1 cellular context compared by ENCODE assay signal in the genomic region with DNA sequence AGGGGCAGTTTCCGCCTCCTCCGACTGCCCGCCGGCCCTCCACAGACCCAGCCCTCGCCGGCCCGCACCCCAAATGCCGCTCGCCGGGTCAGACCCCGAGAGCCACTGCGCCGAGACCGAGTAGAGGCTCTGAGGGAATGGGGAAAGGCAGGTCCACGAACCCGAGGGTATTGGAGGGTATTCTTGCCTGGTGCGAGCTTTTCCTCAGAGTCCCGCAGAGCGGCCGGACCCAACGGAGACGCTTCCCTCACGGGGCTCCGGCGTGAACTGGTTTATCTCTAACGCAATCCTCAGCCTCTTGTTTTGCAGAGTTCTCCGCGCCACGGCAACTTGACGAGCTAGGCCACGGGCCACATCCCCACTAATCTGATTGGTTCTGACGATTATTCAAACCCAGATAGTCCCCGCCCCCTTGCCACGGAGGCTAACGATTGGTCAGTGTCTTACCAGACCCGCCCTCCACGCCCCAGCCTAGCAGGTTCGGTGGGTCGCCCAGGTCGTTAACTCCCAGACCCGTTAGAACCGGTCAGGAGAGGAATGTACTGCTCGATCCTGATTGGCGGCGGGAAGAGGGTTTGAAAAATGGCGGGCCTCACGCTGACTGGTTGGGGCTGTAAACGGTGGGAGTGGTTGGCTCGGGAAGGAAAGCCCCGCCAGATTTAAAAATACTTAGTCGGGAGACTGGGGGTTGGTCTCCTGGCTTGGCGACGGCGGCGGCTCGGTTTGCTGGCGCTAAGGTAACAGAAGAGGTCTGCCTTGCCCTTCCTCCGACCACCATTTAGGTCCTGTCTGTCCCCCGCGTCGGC.
TF ChIP-seq lines count a peak whose summit lies in the region.

A gene (minus strand): TSS at position 274 of the 806 bp plus-strand sequence. CDS start 709 bp downstream, outside the sequence.

TF ChIP-seq in K562, 482 proteins besides CTCF, POLR2A, EP300 and RAD21 (continued from another document and continues in another):
- TF ChIP-seq CHD2 (IDR thresholded peaks at IDR 0.05; ENCODE audit: low read depth, low read length) (peak; percentile 42; the same call in 1 of the 2 replicates), SPI1 (IDR thresholded peaks at IDR 0.05; ENCODE audit: borderline replicate concordance, low read depth, low read length) (no peak), ZNF584 (CRISPR knock-in tag; IDR thresholded peaks at IDR 0.05; ENCODE audit: low read depth) (no peak), NUFIP1 (IDR thresholded peaks at IDR 0.05; ENCODE audit: partially characterized antibody) (no peak), NR3C1 (CRISPR knock-in tag; IDR thresholded peaks at IDR 0.05) (no peak), U2AF1 (optimal IDR thresholded peaks at IDR 0.05; ENCODE audit: low read depth, low read length) (no peak), BCOR (IDR thresholded peaks at IDR 0.05) (no peak; the same call in 1 of the 2 replicates), ZNF551 (CRISPR knock-in tag; IDR thresholded peaks at IDR 0.05) (no peak), SMARCB1 (IDR thresholded peaks at IDR 0.05; ENCODE audit: insufficient read length, low read depth) (no peak), ASH1L (IDR thresholded peaks at IDR 0.05; ENCODE audit: borderline replicate concordance, low read depth, partially characterized antibody) (peak; percentile 91), MECOM (CRISPR knock-in tag; IDR thresholded peaks at IDR 0.05) (no peak), CXXC5 (CRISPR knock-in tag; IDR thresholded peaks at IDR 0.05) (peak; percentile 88), CREM (IDR thresholded peaks at IDR 0.05; ENCODE audit: low read depth) (peak; percentile 86), RBM34 (IDR thresholded peaks at IDR 0.05; ENCODE audit: borderline replicate concordance, insufficient read depth, low read length) (no peak), BRF1 (IDR thresholded peaks at IDR 0.05; ENCODE audit: borderline replicate concordance, extremely low read depth, insufficient read length) (no peak), WHSC1 (IDR thresholded peaks at IDR 0.05; ENCODE audit: low read length) (no peak), RFX1 (IDR thresholded peaks at IDR 0.05) (peak; percentile 51), ZKSCAN8 (CRISPR knock-in tag; IDR thresholded peaks at IDR 0.05) (no peak), ZNF143 (CRISPR knock-in tag; IDR thresholded peaks at IDR 0.05) (no peak), ZC3H4 (CRISPR knock-in tag; IDR thresholded peaks at IDR 0.05; ENCODE audit: borderline replicate concordance) (no peak), BRD4 (IDR thresholded peaks at IDR 0.05) (peak; percentile 65; the same call in 1 of the 2 replicates), MCM3 (IDR thresholded peaks at IDR 0.05) (no peak), POLR2AphosphoS5 (IDR thresholded peaks at IDR 0.05; ENCODE audit: control insufficient read depth, insufficient read depth, low read depth, low read length) (peak; percentile 96), ZNF174 (CRISPR knock-in tag; IDR thresholded peaks at IDR 0.05) (no peak), CBX1 (IDR thresholded peaks at IDR 0.05; ENCODE audit: low read depth) (peak; percentile 82), SP2 (IDR thresholded peaks at IDR 0.05; ENCODE audit: extremely low read depth, low read depth, low read length, poor library complexity, severe bottlenecking) (peak; percentile 47), CREBBP (IDR thresholded peaks at IDR 0.05; ENCODE audit: low read depth, low read length) (no peak), TCFL5 (CRISPR knock-in tag; conservative IDR thresholded peaks at IDR 0.05) (no peak), SREBF2 (CRISPR knock-in tag; IDR thresholded peaks at IDR 0.05) (no peak), ILK (tag; IDR thresholded peaks at IDR 0.05; ENCODE audit: borderline replicate concordance, low read depth) (no peak), YBX1 (IDR thresholded peaks at IDR 0.05) (no peak), ZNF23 (CRISPR knock-in tag; IDR thresholded peaks at IDR 0.05) (no peak), MBD2 (IDR thresholded peaks at IDR 0.05; ENCODE audit: borderline replicate concordance, low read depth) (peak; percentile 95), FOXJ3 (CRISPR knock-in tag; IDR thresholded peaks at IDR 0.05) (no peak), CBFA2T2 (conservative IDR thresholded peaks at IDR 0.05) (no peak), HCFC1 (IDR thresholded peaks at IDR 0.05; ENCODE audit: low read depth, low read length) (no peak; the same call in 1 of the 2 replicates), FOXP1 (CRISPR knock-in tag; IDR thresholded peaks at IDR 0.05) (peak; percentile 95), NFIX (CRISPR knock-in tag; IDR thresholded peaks at IDR 0.05; ENCODE audit: low read depth) (no peak), ZNF707 (CRISPR knock-in tag; conservative IDR thresholded peaks at IDR 0.05) (no peak)
- TF ChIP-seq, protein P1, sequence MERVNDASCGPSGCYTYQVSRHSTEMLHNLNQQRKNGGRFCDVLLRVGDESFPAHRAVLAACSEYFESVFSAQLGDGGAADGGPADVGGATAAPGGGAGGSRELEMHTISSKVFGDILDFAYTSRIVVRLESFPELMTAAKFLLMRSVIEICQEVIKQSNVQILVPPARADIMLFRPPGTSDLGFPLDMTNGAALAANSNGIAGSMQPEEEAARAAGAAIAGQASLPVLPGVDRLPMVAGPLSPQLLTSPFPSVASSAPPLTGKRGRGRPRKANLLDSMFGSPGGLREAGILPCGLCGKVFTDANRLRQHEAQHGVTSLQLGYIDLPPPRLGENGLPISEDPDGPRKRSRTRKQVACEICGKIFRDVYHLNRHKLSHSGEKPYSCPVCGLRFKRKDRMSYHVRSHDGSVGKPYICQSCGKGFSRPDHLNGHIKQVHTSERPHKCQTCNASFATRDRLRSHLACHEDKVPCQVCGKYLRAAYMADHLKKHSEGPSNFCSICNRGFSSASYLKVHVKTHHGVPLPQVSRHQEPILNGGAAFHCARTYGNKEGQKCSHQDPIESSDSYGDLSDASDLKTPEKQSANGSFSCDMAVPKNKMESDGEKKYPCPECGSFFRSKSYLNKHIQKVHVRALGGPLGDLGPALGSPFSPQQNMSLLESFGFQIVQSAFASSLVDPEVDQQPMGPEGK (CRISPR knock-in tag; IDR thresholded peaks at IDR 0.05; ENCODE audit: borderline replicate concordance): no peak
- TF ChIP-seq, protein P2, sequence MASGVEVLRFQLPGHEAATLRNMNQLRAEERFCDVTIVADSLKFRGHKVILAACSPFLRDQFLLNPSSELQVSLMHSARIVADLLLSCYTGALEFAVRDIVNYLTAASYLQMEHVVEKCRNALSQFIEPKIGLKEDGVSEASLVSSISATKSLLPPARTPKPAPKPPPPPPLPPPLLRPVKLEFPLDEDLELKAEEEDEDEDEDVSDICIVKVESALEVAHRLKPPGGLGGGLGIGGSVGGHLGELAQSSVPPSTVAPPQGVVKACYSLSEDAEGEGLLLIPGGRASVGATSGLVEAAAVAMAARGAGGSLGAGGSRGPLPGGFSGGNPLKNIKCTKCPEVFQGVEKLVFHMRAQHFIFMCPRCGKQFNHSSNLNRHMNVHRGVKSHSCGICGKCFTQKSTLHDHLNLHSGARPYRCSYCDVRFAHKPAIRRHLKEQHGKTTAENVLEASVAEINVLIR (CRISPR knock-in tag; IDR thresholded peaks at IDR 0.05): no peak
- TF ChIP-seq, protein P3, sequence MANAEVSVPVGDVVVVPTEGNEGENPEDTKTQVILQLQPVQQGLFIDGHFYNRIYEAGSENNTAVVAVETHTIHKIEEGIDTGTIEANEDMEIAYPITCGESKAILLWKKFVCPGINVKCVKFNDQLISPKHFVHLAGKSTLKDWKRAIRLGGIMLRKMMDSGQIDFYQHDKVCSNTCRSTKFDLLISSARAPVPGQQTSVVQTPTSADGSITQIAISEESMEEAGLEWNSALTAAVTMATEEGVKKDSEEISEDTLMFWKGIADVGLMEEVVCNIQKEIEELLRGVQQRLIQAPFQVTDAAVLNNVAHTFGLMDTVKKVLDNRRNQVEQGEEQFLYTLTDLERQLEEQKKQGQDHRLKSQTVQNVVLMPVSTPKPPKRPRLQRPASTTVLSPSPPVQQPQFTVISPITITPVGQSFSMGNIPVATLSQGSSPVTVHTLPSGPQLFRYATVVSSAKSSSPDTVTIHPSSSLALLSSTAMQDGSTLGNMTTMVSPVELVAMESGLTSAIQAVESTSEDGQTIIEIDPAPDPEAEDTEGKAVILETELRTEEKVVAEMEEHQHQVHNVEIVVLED (CRISPR knock-in tag; IDR thresholded peaks at IDR 0.05): no peak
- TF ChIP-seq, protein P4, sequence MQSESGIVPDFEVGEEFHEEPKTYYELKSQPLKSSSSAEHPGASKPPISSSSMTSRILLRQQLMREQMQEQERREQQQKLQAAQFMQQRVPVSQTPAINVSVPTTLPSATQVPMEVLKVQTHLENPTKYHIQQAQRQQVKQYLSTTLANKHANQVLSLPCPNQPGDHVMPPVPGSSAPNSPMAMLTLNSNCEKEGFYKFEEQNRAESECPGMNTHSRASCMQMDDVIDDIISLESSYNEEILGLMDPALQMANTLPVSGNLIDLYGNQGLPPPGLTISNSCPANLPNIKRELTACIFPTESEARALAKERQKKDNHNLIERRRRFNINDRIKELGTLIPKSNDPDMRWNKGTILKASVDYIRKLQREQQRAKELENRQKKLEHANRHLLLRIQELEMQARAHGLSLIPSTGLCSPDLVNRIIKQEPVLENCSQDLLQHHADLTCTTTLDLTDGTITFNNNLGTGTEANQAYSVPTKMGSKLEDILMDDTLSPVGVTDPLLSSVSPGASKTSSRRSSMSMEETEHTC (IDR thresholded peaks at IDR 0.05): no peak
- TF ChIP-seq, protein P5, sequence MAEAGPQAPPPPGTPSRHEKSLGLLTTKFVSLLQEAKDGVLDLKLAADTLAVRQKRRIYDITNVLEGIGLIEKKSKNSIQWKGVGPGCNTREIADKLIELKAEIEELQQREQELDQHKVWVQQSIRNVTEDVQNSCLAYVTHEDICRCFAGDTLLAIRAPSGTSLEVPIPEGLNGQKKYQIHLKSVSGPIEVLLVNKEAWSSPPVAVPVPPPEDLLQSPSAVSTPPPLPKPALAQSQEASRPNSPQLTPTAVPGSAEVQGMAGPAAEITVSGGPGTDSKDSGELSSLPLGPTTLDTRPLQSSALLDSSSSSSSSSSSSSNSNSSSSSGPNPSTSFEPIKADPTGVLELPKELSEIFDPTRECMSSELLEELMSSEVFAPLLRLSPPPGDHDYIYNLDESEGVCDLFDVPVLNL (CRISPR knock-in tag; IDR thresholded peaks at IDR 0.05; ENCODE audit: low read depth): peak; percentile 99
- TF ChIP-seq, protein P6, sequence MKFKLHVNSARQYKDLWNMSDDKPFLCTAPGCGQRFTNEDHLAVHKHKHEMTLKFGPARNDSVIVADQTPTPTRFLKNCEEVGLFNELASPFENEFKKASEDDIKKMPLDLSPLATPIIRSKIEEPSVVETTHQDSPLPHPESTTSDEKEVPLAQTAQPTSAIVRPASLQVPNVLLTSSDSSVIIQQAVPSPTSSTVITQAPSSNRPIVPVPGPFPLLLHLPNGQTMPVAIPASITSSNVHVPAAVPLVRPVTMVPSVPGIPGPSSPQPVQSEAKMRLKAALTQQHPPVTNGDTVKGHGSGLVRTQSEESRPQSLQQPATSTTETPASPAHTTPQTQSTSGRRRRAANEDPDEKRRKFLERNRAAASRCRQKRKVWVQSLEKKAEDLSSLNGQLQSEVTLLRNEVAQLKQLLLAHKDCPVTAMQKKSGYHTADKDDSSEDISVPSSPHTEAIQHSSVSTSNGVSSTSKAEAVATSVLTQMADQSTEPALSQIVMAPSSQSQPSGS (CRISPR knock-in tag; IDR thresholded peaks at IDR 0.05): no peak
- TF ChIP-seq, protein P7, sequence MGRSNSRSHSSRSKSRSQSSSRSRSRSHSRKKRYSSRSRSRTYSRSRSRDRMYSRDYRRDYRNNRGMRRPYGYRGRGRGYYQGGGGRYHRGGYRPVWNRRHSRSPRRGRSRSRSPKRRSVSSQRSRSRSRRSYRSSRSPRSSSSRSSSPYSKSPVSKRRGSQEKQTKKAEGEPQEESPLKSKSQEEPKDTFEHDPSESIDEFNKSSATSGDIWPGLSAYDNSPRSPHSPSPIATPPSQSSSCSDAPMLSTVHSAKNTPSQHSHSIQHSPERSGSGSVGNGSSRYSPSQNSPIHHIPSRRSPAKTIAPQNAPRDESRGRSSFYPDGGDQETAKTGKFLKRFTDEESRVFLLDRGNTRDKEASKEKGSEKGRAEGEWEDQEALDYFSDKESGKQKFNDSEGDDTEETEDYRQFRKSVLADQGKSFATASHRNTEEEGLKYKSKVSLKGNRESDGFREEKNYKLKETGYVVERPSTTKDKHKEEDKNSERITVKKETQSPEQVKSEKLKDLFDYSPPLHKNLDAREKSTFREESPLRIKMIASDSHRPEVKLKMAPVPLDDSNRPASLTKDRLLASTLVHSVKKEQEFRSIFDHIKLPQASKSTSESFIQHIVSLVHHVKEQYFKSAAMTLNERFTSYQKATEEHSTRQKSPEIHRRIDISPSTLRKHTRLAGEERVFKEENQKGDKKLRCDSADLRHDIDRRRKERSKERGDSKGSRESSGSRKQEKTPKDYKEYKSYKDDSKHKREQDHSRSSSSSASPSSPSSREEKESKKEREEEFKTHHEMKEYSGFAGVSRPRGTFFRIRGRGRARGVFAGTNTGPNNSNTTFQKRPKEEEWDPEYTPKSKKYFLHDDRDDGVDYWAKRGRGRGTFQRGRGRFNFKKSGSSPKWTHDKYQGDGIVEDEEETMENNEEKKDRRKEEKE (IDR thresholded peaks at IDR 0.05; ENCODE audit: borderline replicate concordance in 1 of 2, control insufficient read depth in 1 of 2, low read depth in 2 of 2, low read length in 1 of 2): peak in 1 of 2 experiments; percentile 46; a peak in 1 of 4 replicates
- TF ChIP-seq, protein P8, sequence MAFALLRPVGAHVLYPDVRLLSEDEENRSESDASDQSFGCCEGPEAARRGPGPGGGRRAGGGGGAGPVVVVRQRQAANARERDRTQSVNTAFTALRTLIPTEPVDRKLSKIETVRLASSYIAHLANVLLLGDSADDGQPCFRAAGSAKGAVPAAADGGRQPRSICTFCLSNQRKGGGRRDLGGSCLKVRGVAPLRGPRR (CRISPR knock-in tag; IDR thresholded peaks at IDR 0.05): no peak
- TF ChIP-seq, protein P9, sequence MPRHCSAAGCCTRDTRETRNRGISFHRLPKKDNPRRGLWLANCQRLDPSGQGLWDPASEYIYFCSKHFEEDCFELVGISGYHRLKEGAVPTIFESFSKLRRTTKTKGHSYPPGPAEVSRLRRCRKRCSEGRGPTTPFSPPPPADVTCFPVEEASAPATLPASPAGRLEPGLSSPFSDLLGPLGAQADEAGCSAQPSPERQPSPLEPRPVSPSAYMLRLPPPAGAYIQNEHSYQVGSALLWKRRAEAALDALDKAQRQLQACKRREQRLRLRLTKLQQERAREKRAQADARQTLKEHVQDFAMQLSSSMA (CRISPR knock-in tag; IDR thresholded peaks at IDR 0.05): no peak
- TF ChIP-seq, protein P10, sequence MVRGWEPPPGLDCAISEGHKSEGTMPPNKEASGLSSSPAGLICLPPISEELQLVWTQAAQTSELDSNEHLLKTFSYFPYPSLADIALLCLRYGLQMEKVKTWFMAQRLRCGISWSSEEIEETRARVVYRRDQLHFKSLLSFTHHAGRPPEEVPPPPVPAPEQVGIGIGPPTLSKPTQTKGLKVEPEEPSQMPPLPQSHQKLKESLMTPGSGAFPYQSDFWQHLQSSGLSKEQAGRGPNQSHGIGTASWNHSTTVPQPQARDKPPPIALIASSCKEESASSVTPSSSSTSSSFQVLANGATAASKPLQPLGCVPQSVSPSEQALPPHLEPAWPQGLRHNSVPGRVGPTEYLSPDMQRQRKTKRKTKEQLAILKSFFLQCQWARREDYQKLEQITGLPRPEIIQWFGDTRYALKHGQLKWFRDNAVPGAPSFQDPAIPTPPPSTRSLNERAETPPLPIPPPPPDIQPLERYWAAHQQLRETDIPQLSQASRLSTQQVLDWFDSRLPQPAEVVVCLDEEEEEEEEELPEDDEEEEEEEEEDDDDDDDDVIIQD (CRISPR knock-in tag; IDR thresholded peaks at IDR 0.05): no peak
